Comparison of ENCODE assay signal across 11 cellular contexts in genomic region chr19:19261350-19262189, GRCh38. TPM values are rescaled to one million over a fixed set of nuclear protein-coding genes. Genes with fewer than 3 reads are reported as not detected.
A peak's percentile ranks its signal among the peaks of the same experiment; 100 is the strongest.
DNase-seq lines count a peak whose midpoint lies in the region; ATAC-seq and TF ChIP-seq lines count a peak whose summit lies in the region.
"Had no signal": no experiment of that assay in that cellular context is flagged by ENCODE, and none has a peak within 500 bp of the region (broad histone marks: within the 10 kb centered on the region; RNA-seq: fewer than 3 reads in every experiment).

No MANE protein-coding gene starts in this region.

- no peaks in the 10 kb centered on the region for H3K79me2 ChIP-seq in DOHH2 (ENCODE audit: control insufficient read depth, low read length)

- POLR2A ChIA-PET in RWPE1 (lab: Yijun Ruan, JAX; ENCODE audit: low non-redundant PET) = no interaction called here

- in situ Hi-C loops in GM13977 (cut with MboI; ENCODE audit: low pct_unique_long_range_greater_than_20kb, low sequenced_read_pairs, unreplicated experiment) = no loop called here

- no peaks in the 10 kb centered on the region for H4K20me1 ChIP-seq in DOHH2 (ENCODE audit: control insufficient read depth, insufficient read depth, low read depth, low read length)

- H3K4me3 ChIP-seq in DOHH2 (ENCODE audit: low read length) = no peak overlapping the region; the same call in 1 of the 2 replicates
- peak overlapping the region in 55 of 59 donors; percentile 14 to 64 (median 48) for H3K4me3 ChIP-seq in dorsolateral prefrontal cortex

- DNase-seq in NCI-H1694 (lab: John Stamatoyannopoulos, UW) (peak; percentile 7), dorsolateral prefrontal cortex (peak in 2 of 10 donors; percentile 23 to 31), occipital lobe (lab: John Stamatoyannopoulos, UW) (peak; percentile 29), GM13977 (ENCODE audit: low spot score) (no peak), RWPE1 (ENCODE audit: low spot score) (no peak)
- DNase-seq: kidney; stimulated activated CD4-positive, alpha-beta T cell treated with anti-CD3 and anti-CD28 coated beads, Interleukin-1b, Interleukin-23, amount 100 ng/mL, for 48 hours had no signal

- H3K4me2 ChIP-seq in DOHH2 (ENCODE audit: low read length) = peak overlapping the region; percentile 56

- H3K27ac ChIP-seq in DOHH2 (ENCODE audit: low read depth, low read length) (no peak overlapping the region), dorsolateral prefrontal cortex (peak overlapping the region in 42 of 59 donors; percentile 14 to 85 (median 58)), RWPE1 (no peak overlapping the region)

- H3K9me2 ChIP-seq in DOHH2 (replicated peaks; ENCODE audit: control insufficient read depth, low read length) = no peaks in the 10 kb centered on the region

- ATAC-seq in HG02885 (IDR thresholded peaks at IDR 0.05; ENCODE audit: poor library complexity, unreplicated experiment) = no peak
- no peak for ATAC-seq in GM19395 (IDR thresholded peaks at IDR 0.05; ENCODE audit: unreplicated experiment)
- ATAC-seq: HCT116 had no signal

- peaks cover 11% of the 10 kb centered on the region; the same call in 1 of the 2 replicates for H3K9me3 ChIP-seq in DOHH2 (ENCODE audit: control insufficient read depth, insufficient read depth, low read length)

- H3K27me3 ChIP-seq in DOHH2 (ENCODE audit: control insufficient read depth, low read length) (peaks cover 34% of the 10 kb centered on the region), dorsolateral prefrontal cortex (peaks cover 0 to 32% (median 6%) of the 10 kb centered on the region in 45 donors)

- intact Hi-C loops in dorsolateral prefrontal cortex (cut with DNase I) = no loop called here

- CTCF ChIA-PET in RWPE1 (lab: Yijun Ruan, JAX) = interaction anchor here (0.7 kb wide), 1 partner anchor 32 kb away, joined by 3 read pairs; no protein-coding TSS in a partner anchor

- H3K36me3 ChIP-seq in DOHH2 (ENCODE audit: control insufficient read depth, low read length) = no peaks in the 10 kb centered on the region

- TF ChIP-seq CTCF in DOHH2 (IDR thresholded peaks at IDR 0.05; ENCODE audit: low read depth, low read length, poor library complexity, severe bottlenecking) = no peak
- no peak for TF ChIP-seq CTCF in dorsolateral prefrontal cortex (IDR thresholded peaks at IDR 0.05 in 54 of 56, conservative IDR thresholded peaks at IDR 0.05 in 2 of 56; ENCODE audit: low read depth in 1 of 56, partially characterized antibody in 56 of 56)
- TF ChIP-seq CTCF in GM13977 (IDR thresholded peaks at IDR 0.05; ENCODE audit: extremely low read depth, insufficient read depth, missing control alignments) = no peak
- no peak for TF ChIP-seq CTCF in RWPE1 (conservative IDR thresholded peaks at IDR 0.05; ENCODE audit: low read depth)

- peaks cover 18% of the 10 kb centered on the region for H3K4me1 ChIP-seq in DOHH2 (ENCODE audit: control insufficient read depth, low read length)

- H3F3A ChIP-seq in DOHH2 (ENCODE audit: control insufficient read depth, insufficient read depth) = no peaks in the 10 kb centered on the region

RNA-seq across cellular contexts. Expression of gene TM6SF2, which starts 11.5 kb away (rescaled TPM):
- total RNA-seq in dorsolateral prefrontal cortex = 1 to 10 TPM in 70 of 120 experiments, under 1 TPM in 41, not detected in 9; 0.29 to 4.0 (median 1.3) TPM
- total RNA-seq in occipital lobe = not detected

RNA-seq across cellular contexts. Expression of gene NCAN, which starts 49.8 kb away (rescaled TPM):
- 100 to 1,000 TPM in 51 of 120 experiments, 10 to 100 TPM in 69; 41.7 to 274 (median 96.1) TPM for total RNA-seq in dorsolateral prefrontal cortex
- total RNA-seq in occipital lobe = 161 TPM

RNA-seq across cellular contexts. Expression of gene NR2C2AP, which starts 58.4 kb away (rescaled TPM):
- total RNA-seq in dorsolateral prefrontal cortex (10 to 100 TPM in 85 of 120 experiments, 1 to 10 TPM in 35; 6.3 to 17.2 (median 11.1) TPM), occipital lobe (12.6 TPM)

RNA-seq across cellular contexts. Expression of gene SUGP1, which starts 58.7 kb away (rescaled TPM):
- total RNA-seq in dorsolateral prefrontal cortex (10 to 100 TPM; 50.9 to 97.4 (median 73.0) TPM), occipital lobe (14.5 TPM)

RNA-seq across cellular contexts. Expression of gene MAU2, which starts 59.1 kb away (rescaled TPM):
- total RNA-seq in dorsolateral prefrontal cortex (100 to 1,000 TPM in 42 of 120 experiments, 10 to 100 TPM in 78; 58.7 to 162 (median 91.5) TPM), occipital lobe (31.7 TPM)

Comparison
In these comparisons a context has a peak if more than half of its experiments do, and no peak if none do; other contexts are left out.
1. H3K27ac ChIP-seq: peak in dorsolateral prefrontal cortex (42 of 59); none in DOHH2 (single experiment) and RWPE1 (single experiment).
2. DNase-seq: peak in NCI-H1694 (single experiment) and occipital lobe (single experiment); none in GM13977 (single experiment) and RWPE1 (single experiment).